Comparison of ENCODE assay signal across 15 cellular contexts in the genomic region with DNA sequence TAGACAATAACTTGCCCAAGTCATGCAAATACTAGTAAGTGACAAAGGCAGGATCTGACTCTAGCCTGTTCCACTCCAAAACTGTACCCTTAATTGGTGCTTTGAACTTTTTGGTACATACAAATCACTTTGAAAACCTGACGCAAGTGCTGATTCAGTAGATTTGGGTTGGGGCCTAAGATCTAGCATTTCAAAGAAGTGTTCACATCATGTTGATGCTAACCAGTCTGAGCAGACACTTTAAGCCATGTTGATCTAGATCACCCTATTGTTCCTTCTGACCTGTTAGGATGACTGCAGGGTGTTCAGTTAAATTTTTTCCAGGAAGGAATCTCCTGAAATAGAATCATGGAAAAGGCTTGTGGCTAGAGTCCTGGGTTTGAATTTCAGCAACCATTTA.
"Had no signal": no experiment of that assay in that cellular context is flagged by ENCODE, and none has a peak within 500 bp of the region (broad histone marks: within the 10 kb centered on the region; RNA-seq: fewer than 3 reads in every experiment).

No MANE protein-coding gene starts in this region.

- H3K4me3 ChIP-seq: ascending aorta, gastrocnemius medialis, left ventricle myocardium inferior, testis had no signal

- FAIRE-seq: bronchial epithelial cell, colon, keratinocyte had no signal

- DNase-seq: activated CD8-positive, alpha-beta memory T cell treated with anti-CD3 and anti-CD28 coated beads, Interleukin-2, amount 50 U/mL, for 4 hours; activated CD8-positive, alpha-beta T cell treated with anti-CD3 and anti-CD28 coated beads for 36 hours; activated naive CD4-positive, alpha-beta T cell treated with Interleukin-2 at 50 U/mL for 16 hours; activated naive CD8-positive, alpha-beta T cell treated with anti-CD3 and anti-CD28 coated beads, Interleukin-2, amount 50 U/mL, for 24 hours; gastrocnemius medialis; left ventricle myocardium inferior; mesendoderm; stimulated activated CD4-positive, alpha-beta T cell treated with anti-CD3 and anti-CD28 coated beads, Interleukin-4, amount 100 ng/mL, for 24 hours; stimulated activated naive CD8-positive, alpha-beta T cell treated with anti-CD3 and anti-CD28 coated beads, Interleukin-15, amount 100 ng/mL, for 72 hours; T-helper 9 cell; testis had no signal

- H3K27ac ChIP-seq: ascending aorta, gastrocnemius medialis, left ventricle myocardium inferior, testis had no signal

- H3K27me3 ChIP-seq: ascending aorta, gastrocnemius medialis, testis had no signal

- H3K36me3 ChIP-seq: ascending aorta, gastrocnemius medialis, left ventricle myocardium inferior had no signal

- ATAC-seq: activated CD8-positive, alpha-beta T cell treated with anti-CD3 and anti-CD28 coated beads for 36 hours; activated naive CD8-positive, alpha-beta T cell treated with anti-CD3 and anti-CD28 coated beads, Interleukin-2, amount 50 U/mL, for 24 hours; gastrocnemius medialis; stimulated activated naive CD8-positive, alpha-beta T cell treated with anti-CD3 and anti-CD28 coated beads, Interleukin-15, amount 100 ng/mL, for 72 hours had no signal

- H3K9me3 ChIP-seq: ascending aorta, gastrocnemius medialis, testis had no signal
